In genomic region chr21:45591619-45592207, GRCh38 we compare ENCODE assay signal across 1 cellular context.
TF ChIP-seq lines count a peak whose summit lies in the region.

No MANE protein-coding gene starts in this region.

TF ChIP-seq in SK-N-SH, 30 proteins besides CTCF, POLR2A, EP300 and RAD21 (continued from another document):
- TF ChIP-seq, protein P1, sequence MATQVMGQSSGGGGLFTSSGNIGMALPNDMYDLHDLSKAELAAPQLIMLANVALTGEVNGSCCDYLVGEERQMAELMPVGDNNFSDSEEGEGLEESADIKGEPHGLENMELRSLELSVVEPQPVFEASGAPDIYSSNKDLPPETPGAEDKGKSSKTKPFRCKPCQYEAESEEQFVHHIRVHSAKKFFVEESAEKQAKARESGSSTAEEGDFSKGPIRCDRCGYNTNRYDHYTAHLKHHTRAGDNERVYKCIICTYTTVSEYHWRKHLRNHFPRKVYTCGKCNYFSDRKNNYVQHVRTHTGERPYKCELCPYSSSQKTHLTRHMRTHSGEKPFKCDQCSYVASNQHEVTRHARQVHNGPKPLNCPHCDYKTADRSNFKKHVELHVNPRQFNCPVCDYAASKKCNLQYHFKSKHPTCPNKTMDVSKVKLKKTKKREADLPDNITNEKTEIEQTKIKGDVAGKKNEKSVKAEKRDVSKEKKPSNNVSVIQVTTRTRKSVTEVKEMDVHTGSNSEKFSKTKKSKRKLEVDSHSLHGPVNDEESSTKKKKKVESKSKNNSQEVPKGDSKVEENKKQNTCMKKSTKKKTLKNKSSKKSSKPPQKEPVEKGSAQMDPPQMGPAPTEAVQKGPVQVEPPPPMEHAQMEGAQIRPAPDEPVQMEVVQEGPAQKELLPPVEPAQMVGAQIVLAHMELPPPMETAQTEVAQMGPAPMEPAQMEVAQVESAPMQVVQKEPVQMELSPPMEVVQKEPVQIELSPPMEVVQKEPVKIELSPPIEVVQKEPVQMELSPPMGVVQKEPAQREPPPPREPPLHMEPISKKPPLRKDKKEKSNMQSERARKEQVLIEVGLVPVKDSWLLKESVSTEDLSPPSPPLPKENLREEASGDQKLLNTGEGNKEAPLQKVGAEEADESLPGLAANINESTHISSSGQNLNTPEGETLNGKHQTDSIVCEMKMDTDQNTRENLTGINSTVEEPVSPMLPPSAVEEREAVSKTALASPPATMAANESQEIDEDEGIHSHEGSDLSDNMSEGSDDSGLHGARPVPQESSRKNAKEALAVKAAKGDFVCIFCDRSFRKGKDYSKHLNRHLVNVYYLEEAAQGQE (IDR thresholded peaks at IDR 0.05; ENCODE audit: low read depth, low read length) = no peak
- TF ChIP-seq MEF2A (IDR thresholded peaks at IDR 0.05; ENCODE audit: borderline replicate concordance, low read depth) (no peak), FOXM1 (IDR thresholded peaks at IDR 0.05; ENCODE audit: low read depth) (no peak), EZH2phosphoT487 (IDR thresholded peaks at IDR 0.05; ENCODE audit: borderline replicate concordance, low read depth) (no peak), GABPA (IDR thresholded peaks at IDR 0.05; ENCODE audit: low read depth) (no peak)
- TF ChIP-seq, protein P2, sequence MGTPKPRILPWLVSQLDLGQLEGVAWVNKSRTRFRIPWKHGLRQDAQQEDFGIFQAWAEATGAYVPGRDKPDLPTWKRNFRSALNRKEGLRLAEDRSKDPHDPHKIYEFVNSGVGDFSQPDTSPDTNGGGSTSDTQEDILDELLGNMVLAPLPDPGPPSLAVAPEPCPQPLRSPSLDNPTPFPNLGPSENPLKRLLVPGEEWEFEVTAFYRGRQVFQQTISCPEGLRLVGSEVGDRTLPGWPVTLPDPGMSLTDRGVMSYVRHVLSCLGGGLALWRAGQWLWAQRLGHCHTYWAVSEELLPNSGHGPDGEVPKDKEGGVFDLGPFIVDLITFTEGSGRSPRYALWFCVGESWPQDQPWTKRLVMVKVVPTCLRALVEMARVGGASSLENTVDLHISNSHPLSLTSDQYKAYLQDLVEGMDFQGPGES (IDR thresholded peaks at IDR 0.05; ENCODE audit: low read depth, low read length) = no peak
